ENCODE assay signal across 1 cellular context in genomic region chr14:55754471-55754870, GRCh38.
TF ChIP-seq lines count a peak whose summit lies in the region.

No MANE protein-coding gene starts in this region.

TF ChIP-seq in GM23338, 12 proteins besides CTCF, POLR2A, EP300 and RAD21 (continued from another document):
- TF ChIP-seq, protein P1, sequence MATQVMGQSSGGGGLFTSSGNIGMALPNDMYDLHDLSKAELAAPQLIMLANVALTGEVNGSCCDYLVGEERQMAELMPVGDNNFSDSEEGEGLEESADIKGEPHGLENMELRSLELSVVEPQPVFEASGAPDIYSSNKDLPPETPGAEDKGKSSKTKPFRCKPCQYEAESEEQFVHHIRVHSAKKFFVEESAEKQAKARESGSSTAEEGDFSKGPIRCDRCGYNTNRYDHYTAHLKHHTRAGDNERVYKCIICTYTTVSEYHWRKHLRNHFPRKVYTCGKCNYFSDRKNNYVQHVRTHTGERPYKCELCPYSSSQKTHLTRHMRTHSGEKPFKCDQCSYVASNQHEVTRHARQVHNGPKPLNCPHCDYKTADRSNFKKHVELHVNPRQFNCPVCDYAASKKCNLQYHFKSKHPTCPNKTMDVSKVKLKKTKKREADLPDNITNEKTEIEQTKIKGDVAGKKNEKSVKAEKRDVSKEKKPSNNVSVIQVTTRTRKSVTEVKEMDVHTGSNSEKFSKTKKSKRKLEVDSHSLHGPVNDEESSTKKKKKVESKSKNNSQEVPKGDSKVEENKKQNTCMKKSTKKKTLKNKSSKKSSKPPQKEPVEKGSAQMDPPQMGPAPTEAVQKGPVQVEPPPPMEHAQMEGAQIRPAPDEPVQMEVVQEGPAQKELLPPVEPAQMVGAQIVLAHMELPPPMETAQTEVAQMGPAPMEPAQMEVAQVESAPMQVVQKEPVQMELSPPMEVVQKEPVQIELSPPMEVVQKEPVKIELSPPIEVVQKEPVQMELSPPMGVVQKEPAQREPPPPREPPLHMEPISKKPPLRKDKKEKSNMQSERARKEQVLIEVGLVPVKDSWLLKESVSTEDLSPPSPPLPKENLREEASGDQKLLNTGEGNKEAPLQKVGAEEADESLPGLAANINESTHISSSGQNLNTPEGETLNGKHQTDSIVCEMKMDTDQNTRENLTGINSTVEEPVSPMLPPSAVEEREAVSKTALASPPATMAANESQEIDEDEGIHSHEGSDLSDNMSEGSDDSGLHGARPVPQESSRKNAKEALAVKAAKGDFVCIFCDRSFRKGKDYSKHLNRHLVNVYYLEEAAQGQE (IDR thresholded peaks at IDR 0.05; ENCODE audit: unreplicated experiment): no peak
- no peak for TF ChIP-seq JUNB (IDR thresholded peaks at IDR 0.05; ENCODE audit: unreplicated experiment)
